In genomic region chr3:189685854-189686253, GRCh38 we compare ENCODE assay signal across 14 cellular contexts. TPM values are rescaled to one million over a fixed set of nuclear protein-coding genes. Genes with fewer than 3 reads are reported as not detected.
A peak's percentile ranks its signal among the peaks of the same experiment; 100 is the strongest.
DNase-seq lines count a peak whose midpoint lies in the region; ATAC-seq and TF ChIP-seq lines count a peak whose summit lies in the region.
"Had no signal": no experiment of that assay in that cellular context is flagged by ENCODE, and none has a peak within 500 bp of the region (broad histone marks: within the 10 kb centered on the region; RNA-seq: fewer than 3 reads in every experiment).

No MANE protein-coding gene starts in this region.

- H3K4me3 ChIP-seq in AG04449 (ENCODE audit: low read depth, low read length), result no peak overlapping the region
- H3K4me3 ChIP-seq in HCT116 (replicated peaks in 1 of 2; ENCODE audit: low read depth in 1 of 2, low read length in 2 of 2), result no peak overlapping the region
- H3K4me3 ChIP-seq in CD4-positive, alpha-beta memory T cell (ENCODE audit: low read length in 2 of 2), result no peak overlapping the region
- H3K4me3 ChIP-seq: left ventricle myocardium inferior had no signal

- H2AFZ ChIP-seq in HCT116 (ENCODE audit: low read depth, low read length, poor library complexity, severe bottlenecking), result no peak overlapping the region

- no peaks in the 10 kb centered on the region for H3K9me3 Mint-ChIP-seq in CD4-positive, alpha-beta memory T cell
- H3K9me3 Mint-ChIP-seq: CD4-positive, CD25-positive, alpha-beta regulatory T cell; IgD-negative memory B cell had no signal

- no TSS peak for BruUV-seq in HCT116 (replicated peaks; lab: Mats Ljungman, UMichigan)

- peaks cover 0 to 7% of the 10 kb centered on the region in 2 experiments; a peak in 1 of 4 replicates for H3K4me1 ChIP-seq in HCT116 (ENCODE audit: control insufficient read depth in 1 of 2, insufficient read depth in 2 of 2, low read length in 2 of 2)
- H3K4me1 ChIP-seq in CD4-positive, alpha-beta memory T cell (ENCODE audit: insufficient read depth, low read length), result no peaks in the 10 kb centered on the region
- H3K4me1 ChIP-seq: left ventricle myocardium inferior had no signal

- H3K4me3 Mint-ChIP-seq in CD4-positive, alpha-beta memory T cell, result no peak overlapping the region
- H3K4me3 Mint-ChIP-seq: CD4-positive, CD25-positive, alpha-beta regulatory T cell; IgD-negative memory B cell had no signal

- no peaks in the 10 kb centered on the region for H3K36me3 ChIP-seq in HCT116 (ENCODE audit: control insufficient read depth in 1 of 2, insufficient read depth in 2 of 2, low read length in 2 of 2)
- H3K36me3 ChIP-seq in CD4-positive, alpha-beta memory T cell (ENCODE audit: insufficient read depth, low read length), result no peaks in the 10 kb centered on the region
- H3K36me3 ChIP-seq: left ventricle myocardium inferior had no signal

- H3K9me3 ChIP-seq in HCT116 (ENCODE audit: control insufficient read depth in 1 of 2, insufficient read depth in 1 of 2, low read depth in 1 of 2, low read length in 2 of 2), result no peaks in the 10 kb centered on the region
- H3K9me3 ChIP-seq in CD4-positive, alpha-beta memory T cell (ENCODE audit: control insufficient read depth in 1 of 2, low read length in 2 of 2), result no peaks in the 10 kb centered on the region
- H3K9me3 ChIP-seq: left ventricle myocardium inferior had no signal

- no peak overlapping the region for H3K9ac ChIP-seq in HCT116 (ENCODE audit: low read length)

- no peaks in the 10 kb centered on the region for H3K27me3 ChIP-seq in HCT116 (ENCODE audit: insufficient read depth, low read length)
- H3K27me3 ChIP-seq in CD4-positive, alpha-beta memory T cell (ENCODE audit: insufficient read depth, low read length), result no peaks in the 10 kb centered on the region

- POLR2A ChIA-PET in AG04449 (lab: Yijun Ruan, JAX) (no interaction called here), HCT116 (lab: Charles Lee) (no interaction called here)
- POLR2A ChIA-PET in CD4-positive, alpha-beta memory T cell (lab: Charles Lee; ENCODE audit: partially characterized antibody), result interaction anchor here (0.8 kb wide), 1 partner anchor 438 kb away, joined by 3 read pairs; no protein-coding TSS in a partner anchor

- H3K27me3 Mint-ChIP-seq in CD4-positive, alpha-beta memory T cell, result peaks cover 0 to 4% of the 10 kb centered on the region in 2 donors
- H3K27me3 Mint-ChIP-seq: IgD-negative memory B cell had no signal

- no peak overlapping the region for H3K27ac Mint-ChIP-seq in CD4-positive, alpha-beta memory T cell
- H3K27ac Mint-ChIP-seq: CD4-positive, CD25-positive, alpha-beta regulatory T cell; IgD-negative memory B cell had no signal

- no peak for TF ChIP-seq RAD21 in HCT116 (IDR thresholded peaks at IDR 0.05; ENCODE audit: low read depth)

- CTCF ChIA-PET in AG04449 (lab: Yijun Ruan, JAX), result interaction anchor here (0.9 to 1.5 kb wide), 4 partner anchors 10 to 418 kb away, joined by 3 to 6 read pairs (median 4); no protein-coding TSS in a partner anchor
- CTCF ChIA-PET in HCT116 (lab: Charles Lee), result interaction anchor here (1.4 kb wide), 1 partner anchor 263 kb away, joined by 3 read pairs; no protein-coding TSS in a partner anchor
- CTCF ChIA-PET in CD4-positive, alpha-beta memory T cell (lab: Charles Lee; ENCODE audit: partially characterized antibody), result no interaction called here

- no peaks in the 10 kb centered on the region for H4K20me1 ChIP-seq in HCT116 (ENCODE audit: insufficient read depth)

- RAD21 ChIA-PET in HCT116 (lab: Charles Lee; ENCODE audit: low non-redundant PET in 1 of 2, low total read pairs in 2 of 2, uncharacterized antibody in 2 of 2, unreplicated experiment in 2 of 2), result interaction anchor here in 1 of 2 experiments (0.7 kb wide), 1 partner anchor 12 kb away, joined by 7 read pairs; no protein-coding TSS in a partner anchor

- TF ChIP-seq CTCF in AG04449 (IDR thresholded peaks at IDR 0.05; ENCODE audit: insufficient read depth, low read length, missing control alignments) (no peak), HCT116 (IDR thresholded peaks at IDR 0.05 in 2 of 3, conservative IDR thresholded peaks at IDR 0.05 in 1 of 3; ENCODE audit: borderline replicate concordance in 1 of 3, insufficient read depth in 1 of 3, low read depth in 2 of 3, low read length in 2 of 3) (no peak)

- no peak for TF ChIP-seq POLR2A in HCT116 (IDR thresholded peaks at IDR 0.05; ENCODE audit: borderline replicate concordance, extremely low read depth, insufficient read depth, insufficient read length)

- DNase-seq in AG04449 (ENCODE audit: low read depth, low spot score) (peak; percentile 56), HCT116 (ENCODE audit: low read depth, low spot score) (peak; percentile 2), amniotic epithelial cell (ENCODE audit: low read depth) (peak; percentile 9), glomerular visceral epithelial cell (ENCODE audit: extremely low spot score) (peak; percentile 26), pons (ENCODE audit: low spot score) (no peak), DMS 273 (lab: John Stamatoyannopoulos, UW; ENCODE audit: unreplicated experiment) (no peak), MV-4-11 (lab: John Stamatoyannopoulos, UW) (no peak)
- DNase-seq in CD4-positive, alpha-beta memory T cell, result no peak
- DNase-seq: CD4-positive, CD25-positive, alpha-beta regulatory T cell; left ventricle myocardium inferior; NCI-H187; nucleus accumbens; T-helper 1 cell had no signal

- no peaks in the 10 kb centered on the region for H3K9me2 ChIP-seq in HCT116 (ENCODE audit: insufficient read depth)

- no peaks in the 10 kb centered on the region for H3K79me2 ChIP-seq in HCT116 (ENCODE audit: insufficient read depth, low read length)

- H3K4me2 ChIP-seq in HCT116 (ENCODE audit: low read length), result peak overlapping the region; percentile 3

- no peak overlapping the region for H3K27ac ChIP-seq in HCT116 (ENCODE audit: low read depth, low read length)
- no peak overlapping the region for H3K27ac ChIP-seq in CD4-positive, alpha-beta memory T cell (ENCODE audit: low read depth, low read length)
- H3K27ac ChIP-seq: left ventricle myocardium inferior had no signal

- ATAC-seq in HCT116, result no peak

- peaks cover 0 to 2% (median 0%) of the 10 kb centered on the region in 4 donors for H3K4me1 Mint-ChIP-seq in CD4-positive, alpha-beta memory T cell

- no peaks in the 10 kb centered on the region for H3K36me3 Mint-ChIP-seq in CD4-positive, alpha-beta memory T cell
- H3K36me3 Mint-ChIP-seq: CD4-positive, CD25-positive, alpha-beta regulatory T cell; IgD-negative memory B cell had no signal

- intact Hi-C loops in HCT116 (cut with micrococcal nuclease), result no loop called here
- intact Hi-C loops in CD4-positive, alpha-beta memory T cell (cut with micrococcal nuclease), result no loop called here

TF ChIP-seq in HCT116, 20 proteins besides CTCF, POLR2A, EP300 and RAD21:
- no peak for TF ChIP-seq REST (IDR thresholded peaks at IDR 0.05; ENCODE audit: low read depth)
- no peak for TF ChIP-seq SIN3A (IDR thresholded peaks at IDR 0.05; ENCODE audit: low read depth)
- no peak for TF ChIP-seq TCF7L2 (IDR thresholded peaks at IDR 0.05; ENCODE audit: borderline replicate concordance, extremely low read depth, insufficient read depth, insufficient read length)
- TF ChIP-seq ZFX (IDR thresholded peaks at IDR 0.05), result no peak
- TF ChIP-seq YY1 (IDR thresholded peaks at IDR 0.05; ENCODE audit: extremely low read depth, insufficient replicate concordance, low read depth, low read length), result no peak
- TF ChIP-seq SRF (IDR thresholded peaks at IDR 0.05; ENCODE audit: low read depth), result no peak
- TF ChIP-seq ZNF274 (IDR thresholded peaks at IDR 0.05; ENCODE audit: low read depth, low read length), result no peak

RNA-seq across cellular contexts. Expression of gene TP63, which starts 54.7 kb away (rescaled TPM):
- total RNA-seq in HCT116 (2021; ENCODE audit: unreplicated experiment), result not detected
- 0.07 and 0.08 TPM in 2 replicates for polyA plus RNA-seq in HCT116 (2012)
- total RNA-seq in CD4-positive, alpha-beta memory T cell, result under 1 TPM; 0.25 to 0.55 TPM
- polyA plus RNA-seq in CD4-positive, alpha-beta memory T cell, result under 1 TPM in 1 of 2 donors, not detected in 1; 0.64 TPM

Comparison
In these comparisons a context has a peak if more than half of its experiments do, and no peak if none do; other contexts are left out.
1. DNase-seq: peak in AG04449 (single experiment), HCT116 (single experiment), amniotic epithelial cell (single experiment) and glomerular visceral epithelial cell (single experiment); none in CD4-positive, alpha-beta memory T cell (0 of 5), pons (single experiment), DMS 273 (single experiment) and MV-4-11 (single experiment).